In genomic region chr19:4389064-4389375, GRCh38 we compare ENCODE assay signal across 10 cellular contexts. TPM values are rescaled to one million over a fixed set of nuclear protein-coding genes. Genes with fewer than 3 reads are reported as not detected.
DNase-seq lines count a peak whose midpoint lies in the region; ATAC-seq and TF ChIP-seq lines count a peak whose summit lies in the region.
"Had no signal": no experiment of that assay in that cellular context is flagged by ENCODE, and none has a peak within 500 bp of the region (broad histone marks: within the 10 kb centered on the region; RNA-seq: fewer than 3 reads in every experiment).

No MANE protein-coding gene starts in this region.

- DNase-seq in GM23338 (ENCODE audit: low spot score) (no peak), dorsolateral prefrontal cortex (no peak), PC-3 (no peak)
- DNase-seq in naive thymus-derived CD4-positive, alpha-beta T cell = no peak
- no peak for DNase-seq in activated T-helper 2 cell treated with anti-CD3 and anti-CD28 coated beads, Interferon-gamma antibody, Interleukin-2, Interleukin-4, amounts not matched to agents 10 μg/mL and 5 μg/mL and 100 μg/mL, durations not matched to agents 14 hours and 24 hours and 36 hours (ENCODE audit: low spot score)
- DNase-seq: activated naive CD4-positive, alpha-beta T cell treated with anti-CD3 and anti-CD28 coated beads, Interleukin-2, amount 50 U/mL, for 16 hours; NCI-H2227 treated with DMSO at 0.1 percent for 48 hours; SJCRH30 had no signal

- peak overlapping the region; percentile 27; the same call in 1 of the 3 replicates for H3K4me3 Mint-ChIP-seq in GM23338
- H3K4me3 Mint-ChIP-seq in naive thymus-derived CD4-positive, alpha-beta T cell = peak overlapping the region in 1 of 10 donors; percentile 5
- H3K4me3 Mint-ChIP-seq in activated T-helper 2 cell treated with anti-CD3 and anti-CD28 coated beads, Interferon-gamma antibody, Interleukin-2, Interleukin-4, amounts not matched to agents 10 μg/mL and 5 μg/mL and 100 μg/mL, durations not matched to agents 14 hours and 24 hours and 36 hours (ENCODE audit: low read depth) = no peak overlapping the region

- 0 out of 4 replicates have a peak, but pooled peaks of 1 of the 2 experiments have one; percentile 2 for TF ChIP-seq CTCF in GM23338 (conservative IDR thresholded peaks at IDR 0.05; ENCODE audit: low read depth in 2 of 2)
- no peak for TF ChIP-seq CTCF in dorsolateral prefrontal cortex (IDR thresholded peaks at IDR 0.05 in 54 of 56, conservative IDR thresholded peaks at IDR 0.05 in 2 of 56; ENCODE audit: low read depth in 1 of 56, partially characterized antibody in 56 of 56)
- no peak for TF ChIP-seq CTCF in parathyroid adenoma (IDR thresholded peaks at IDR 0.05)
- no peak for TF ChIP-seq CTCF in PC-3 (conservative IDR thresholded peaks at IDR 0.05; ENCODE audit: low read depth, low read length)

- H3K27me3 ChIP-seq in GM23338 (ENCODE audit: insufficient read depth) (no peaks in the 10 kb centered on the region), dorsolateral prefrontal cortex (no peaks in the 10 kb centered on the region), parathyroid adenoma (ENCODE audit: control insufficient read depth, insufficient read depth, low read length) (no peaks in the 10 kb centered on the region), PC-3 (ENCODE audit: low read length) (no peaks in the 10 kb centered on the region)
- H3K27me3 ChIP-seq in naive thymus-derived CD4-positive, alpha-beta T cell (ENCODE audit: control insufficient read depth in 2 of 2, insufficient read depth in 2 of 2, low read length in 2 of 2) = no peaks in the 10 kb centered on the region
- H3K27me3 ChIP-seq: ovary, SJCRH30 had no signal

- H3K9me3 Mint-ChIP-seq in GM23338 = no peaks in the 10 kb centered on the region
- no peaks in the 10 kb centered on the region for H3K9me3 Mint-ChIP-seq in naive thymus-derived CD4-positive, alpha-beta T cell
- no peaks in the 10 kb centered on the region for H3K9me3 Mint-ChIP-seq in activated T-helper 2 cell treated with anti-CD3 and anti-CD28 coated beads, Interferon-gamma antibody, Interleukin-2, Interleukin-4, amounts not matched to agents 10 μg/mL and 5 μg/mL and 100 μg/mL, durations not matched to agents 14 hours and 24 hours and 36 hours

- BruUV-seq in PC-3 (replicated peaks; lab: Mats Ljungman, UMichigan) = no TSS peak

- H3F3A ChIP-seq in GM23338 (replicated peaks; ENCODE audit: low read depth) (peaks cover 10% of the 10 kb centered on the region; the same call in 1 of the 2 replicates), PC-3 (ENCODE audit: low read length, unreplicated experiment) (no peaks in the 10 kb centered on the region)

- POLR2A ChIA-PET in PC-3 (lab: Charles Lee; ENCODE audit: unreplicated experiment) = no interaction called here
- POLR2A ChIA-PET in naive thymus-derived CD4-positive, alpha-beta T cell (lab: Charles Lee) = interaction anchor here (0.8 kb wide), 1 partner anchor 9 kb away, joined by 4 read pairs; no protein-coding TSS in a partner anchor

- intact Hi-C loops in dorsolateral prefrontal cortex (cut with DNase I) (no loop called here), PC-3 (cut with micrococcal nuclease) (no loop called here)
- intact Hi-C loops in naive thymus-derived CD4-positive, alpha-beta T cell (cut with micrococcal nuclease) = no loop called here
- intact Hi-C loops in activated T-helper 2 cell treated with anti-CD3 and anti-CD28 coated beads, Interferon-gamma antibody, Interleukin-2, Interleukin-4, amounts not matched to agents 10 μg/mL and 5 μg/mL and 100 μg/mL, durations not matched to agents 14 hours and 24 hours and 36 hours (cut with micrococcal nuclease) = no loop called here

- ATAC-seq in GM23338 = no peak
- no peak for ATAC-seq in PC-3
- ATAC-seq in naive thymus-derived CD4-positive, alpha-beta T cell = no peak

- peaks cover 22% of the 10 kb centered on the region for H3K27me3 Mint-ChIP-seq in GM23338 (ENCODE audit: insufficient read depth, low read depth, poor library complexity)
- no peaks in the 10 kb centered on the region for H3K27me3 Mint-ChIP-seq in naive thymus-derived CD4-positive, alpha-beta T cell
- H3K27me3 Mint-ChIP-seq in activated T-helper 2 cell treated with anti-CD3 and anti-CD28 coated beads, Interferon-gamma antibody, Interleukin-2, Interleukin-4, amounts not matched to agents 10 μg/mL and 5 μg/mL and 100 μg/mL, durations not matched to agents 14 hours and 24 hours and 36 hours (ENCODE audit: low read depth) = no peaks in the 10 kb centered on the region

- no peak overlapping the region for H3K27ac ChIP-seq in GM23338 (ENCODE audit: low read depth)
- H3K27ac ChIP-seq in dorsolateral prefrontal cortex = peak overlapping the region in 47 of 59 donors; percentile 1 to 86 (median 60)
- H3K27ac ChIP-seq in parathyroid adenoma = peak overlapping the region; percentile 64
- no peak overlapping the region for H3K27ac ChIP-seq in PC-3 (ENCODE audit: low read length)
- H3K27ac ChIP-seq in naive thymus-derived CD4-positive, alpha-beta T cell (ENCODE audit: low read depth, low read length) = no peak overlapping the region
- H3K27ac ChIP-seq: SJCRH30 had no signal

- H3K36me3 Mint-ChIP-seq in GM23338 (ENCODE audit: low read depth) = peaks cover 14% of the 10 kb centered on the region; the same call in 2 of the 3 replicates
- peaks cover 0 to 10% (median 0%) of the 10 kb centered on the region in 5 donors for H3K36me3 Mint-ChIP-seq in naive thymus-derived CD4-positive, alpha-beta T cell
- peaks cover 11% of the 10 kb centered on the region for H3K36me3 Mint-ChIP-seq in activated T-helper 2 cell treated with anti-CD3 and anti-CD28 coated beads, Interferon-gamma antibody, Interleukin-2, Interleukin-4, amounts not matched to agents 10 μg/mL and 5 μg/mL and 100 μg/mL, durations not matched to agents 14 hours and 24 hours and 36 hours (ENCODE audit: low read depth)

- peaks cover 62% of the 10 kb centered on the region for H4K20me1 ChIP-seq in GM23338 (replicated peaks; ENCODE audit: insufficient read depth)
- peaks cover 6% of the 10 kb centered on the region; the same call in 1 of the 2 replicates for H4K20me1 ChIP-seq in PC-3 (ENCODE audit: low read length)

- H3K36me3 ChIP-seq in GM23338 (ENCODE audit: insufficient read depth) (no peaks in the 10 kb centered on the region), parathyroid adenoma (ENCODE audit: control insufficient read depth, insufficient read depth, low read length) (no peaks in the 10 kb centered on the region), PC-3 (ENCODE audit: low read depth, low read length) (no peaks in the 10 kb centered on the region)
- H3K36me3 ChIP-seq in naive thymus-derived CD4-positive, alpha-beta T cell (ENCODE audit: control insufficient read depth in 2 of 3, insufficient read depth in 3 of 3, low read length in 3 of 3) = peaks cover 0 to 66% (median 0%) of the 10 kb centered on the region in 3 experiments
- H3K36me3 ChIP-seq: ovary had no signal

- H3K4me2 ChIP-seq in GM23338 = no peak overlapping the region
- H3K4me2 ChIP-seq in parathyroid adenoma (ENCODE audit: low read length) = no peak overlapping the region
- H3K4me2 ChIP-seq in PC-3 (ENCODE audit: low read length) = no peak overlapping the region

- peaks cover 50% of the 10 kb centered on the region for H3K4me1 Mint-ChIP-seq in GM23338
- H3K4me1 Mint-ChIP-seq in naive thymus-derived CD4-positive, alpha-beta T cell = peaks cover 24 to 49% (median 37%) of the 10 kb centered on the region in 7 donors
- peaks cover 16% of the 10 kb centered on the region for H3K4me1 Mint-ChIP-seq in activated T-helper 2 cell treated with anti-CD3 and anti-CD28 coated beads, Interferon-gamma antibody, Interleukin-2, Interleukin-4, amounts not matched to agents 10 μg/mL and 5 μg/mL and 100 μg/mL, durations not matched to agents 14 hours and 24 hours and 36 hours (ENCODE audit: low read depth)

- no peak overlapping the region for H3K4me3 ChIP-seq in GM23338
- peak overlapping the region in 2 of 59 donors; percentile 6 to 29 for H3K4me3 ChIP-seq in dorsolateral prefrontal cortex
- no peak overlapping the region for H3K4me3 ChIP-seq in parathyroid adenoma (ENCODE audit: low read depth, low read length)
- no peak overlapping the region for H3K4me3 ChIP-seq in PC-3 (ENCODE audit: low read length)
- H3K4me3 ChIP-seq in naive thymus-derived CD4-positive, alpha-beta T cell (ENCODE audit: low read length) = no peak overlapping the region
- H3K4me3 ChIP-seq: ovary, SJCRH30 had no signal

- H3K9me3 ChIP-seq in parathyroid adenoma (ENCODE audit: control insufficient read depth, low read length) (no peaks in the 10 kb centered on the region), PC-3 (ENCODE audit: low read length) (no peaks in the 10 kb centered on the region)
- H3K9me3 ChIP-seq in naive thymus-derived CD4-positive, alpha-beta T cell (ENCODE audit: control insufficient read depth in 2 of 3, low read length in 3 of 3) = no peaks in the 10 kb centered on the region
- H3K9me3 ChIP-seq: ovary, SJCRH30 had no signal

- H3K27ac Mint-ChIP-seq in GM23338 = peak overlapping the region; percentile 76
- H3K27ac Mint-ChIP-seq in naive thymus-derived CD4-positive, alpha-beta T cell = peak overlapping the region in 3 of 9 donors; percentile 37 to 53 (median 43)
- no peak overlapping the region for H3K27ac Mint-ChIP-seq in activated T-helper 2 cell treated with anti-CD3 and anti-CD28 coated beads, Interferon-gamma antibody, Interleukin-2, Interleukin-4, amounts not matched to agents 10 μg/mL and 5 μg/mL and 100 μg/mL, durations not matched to agents 14 hours and 24 hours and 36 hours

- CTCF ChIA-PET in PC-3 (lab: Charles Lee) = interaction anchor here (0.6 kb wide), 1 partner anchor 249 kb away, joined by 5 read pairs; no protein-coding TSS in a partner anchor
- CTCF ChIA-PET in naive thymus-derived CD4-positive, alpha-beta T cell (lab: Charles Lee) = no interaction called here

- H3K9ac ChIP-seq in parathyroid adenoma (no peak overlapping the region), PC-3 (ENCODE audit: low read length) (no peak overlapping the region)

- H3K79me2 ChIP-seq in GM23338 (replicated peaks; ENCODE audit: insufficient read depth) (peaks cover 97% of the 10 kb centered on the region), parathyroid adenoma (peaks cover 70% of the 10 kb centered on the region), PC-3 (ENCODE audit: low read length) (peaks cover 95% of the 10 kb centered on the region)

- H2AFZ ChIP-seq in GM23338 (no peak overlapping the region), parathyroid adenoma (no peak overlapping the region), PC-3 (ENCODE audit: low read length) (no peak overlapping the region)

- H3K4me1 ChIP-seq in GM23338 (ENCODE audit: insufficient read depth) (peaks cover 22% of the 10 kb centered on the region), parathyroid adenoma (peaks cover 35% of the 10 kb centered on the region), PC-3 (ENCODE audit: insufficient read depth, low read length) (peaks cover 16% of the 10 kb centered on the region)
- H3K4me1 ChIP-seq in naive thymus-derived CD4-positive, alpha-beta T cell (ENCODE audit: control insufficient read depth in 2 of 2, insufficient read depth in 2 of 2, low read length in 2 of 2) = peaks cover 11 to 25% of the 10 kb centered on the region in 2 donors

- H3K9me2 ChIP-seq in GM23338 (ENCODE audit: insufficient read depth) (no peaks in the 10 kb centered on the region), PC-3 (replicated peaks; ENCODE audit: low read length) (no peaks in the 10 kb centered on the region)

RNA-seq across cellular contexts. Expression of gene SH3GL1, which starts 11.3 kb away (rescaled TPM):
- total RNA-seq in GM23338 (2014; rRNA removed; shearing (Covaris generic)) = 85.8 and 89.5 TPM in 2 replicates
- polyA plus RNA-seq in GM23338 (2016; fragmentation: Nextera tagmentation; extraction: Ambion mirVana) = 73.1 and 75.6 TPM in 2 replicates
- total RNA-seq in dorsolateral prefrontal cortex (10 to 100 TPM; 34.0 to 85.4 (median 48.4) TPM), PC-3 (2014; rRNA removed) (59.8 and 71.1 TPM in 2 replicates)
- 10 to 100 TPM; 37.1 to 77.0 (median 38.6) TPM for total RNA-seq in naive thymus-derived CD4-positive, alpha-beta T cell
- polyA plus RNA-seq in naive thymus-derived CD4-positive, alpha-beta T cell = 10 to 100 TPM; 11.9 to 22.8 TPM
- total RNA-seq in activated T-helper 2 cell treated with anti-CD3 and anti-CD28 coated beads, Interferon-gamma antibody, Interleukin-2, Interleukin-4, amounts not matched to agents 10 μg/mL and 5 μg/mL and 100 μg/mL, durations not matched to agents 14 hours and 24 hours and 36 hours = 49.2 and 56.3 TPM in 2 replicates

RNA-seq across cellular contexts. Expression of gene CHAF1A, which starts 13.4 kb away (rescaled TPM):
- 84.1 and 113 TPM in 2 replicates for total RNA-seq in GM23338 (2014; rRNA removed; shearing (Covaris generic))
- 109 and 125 TPM in 2 replicates for polyA plus RNA-seq in GM23338 (2016; fragmentation: Nextera tagmentation; extraction: Ambion mirVana)
- total RNA-seq in dorsolateral prefrontal cortex (10 to 100 TPM in 102 of 120 experiments, 1 to 10 TPM in 18; 6.7 to 22.2 (median 13.1) TPM), PC-3 (2014; rRNA removed) (48.9 and 59.8 TPM in 2 replicates)
- 10 to 100 TPM; 10.1 to 71.2 (median 14.1) TPM for total RNA-seq in naive thymus-derived CD4-positive, alpha-beta T cell
- 1 to 10 TPM; 3.2 to 5.5 TPM for polyA plus RNA-seq in naive thymus-derived CD4-positive, alpha-beta T cell
- 81.9 and 87.8 TPM in 2 replicates for total RNA-seq in activated T-helper 2 cell treated with anti-CD3 and anti-CD28 coated beads, Interferon-gamma antibody, Interleukin-2, Interleukin-4, amounts not matched to agents 10 μg/mL and 5 μg/mL and 100 μg/mL, durations not matched to agents 14 hours and 24 hours and 36 hours

RNA-seq across cellular contexts. Expression of gene MPND, which starts 45.7 kb away (rescaled TPM):
- 9.1 and 15.6 TPM in 2 replicates for total RNA-seq in GM23338 (2014; rRNA removed; shearing (Covaris generic))
- polyA plus RNA-seq in GM23338 (2016; fragmentation: Nextera tagmentation; extraction: Ambion mirVana) = 11.8 and 22.5 TPM in 2 replicates
- total RNA-seq in dorsolateral prefrontal cortex = 10 to 100 TPM; 18.9 to 61.6 (median 32.9) TPM
- 5.6 and 10.9 TPM in 2 replicates for total RNA-seq in PC-3 (2014; rRNA removed)
- total RNA-seq in naive thymus-derived CD4-positive, alpha-beta T cell = 10 to 100 TPM in 4 of 5 experiments, 1 to 10 TPM in 1; 9.5 to 24.4 (median 20.0) TPM
- 1 to 10 TPM; 4.0 to 6.7 TPM for polyA plus RNA-seq in naive thymus-derived CD4-positive, alpha-beta T cell
- total RNA-seq in activated T-helper 2 cell treated with anti-CD3 and anti-CD28 coated beads, Interferon-gamma antibody, Interleukin-2, Interleukin-4, amounts not matched to agents 10 μg/mL and 5 μg/mL and 100 μg/mL, durations not matched to agents 14 hours and 24 hours and 36 hours = 19.3 and 20.2 TPM in 2 replicates

RNA-seq across cellular contexts. Expression of gene STAP2, which starts 50.4 kb away (rescaled TPM):
- 9.2 and 15.1 TPM in 2 replicates for total RNA-seq in GM23338 (2014; rRNA removed; shearing (Covaris generic))
- 20.7 and 21.7 TPM in 2 replicates for polyA plus RNA-seq in GM23338 (2016; fragmentation: Nextera tagmentation; extraction: Ambion mirVana)
- 10 to 100 TPM in 2 of 120 experiments, 1 to 10 TPM in 115, under 1 TPM in 3; 0.51 to 10.8 (median 3.9) TPM for total RNA-seq in dorsolateral prefrontal cortex
- total RNA-seq in PC-3 (2014; rRNA removed) = 71.1 and 72.6 TPM in 2 replicates
- 10 to 100 TPM in 1 of 5 experiments, 1 to 10 TPM in 4; 2.6 to 11.8 (median 4.5) TPM for total RNA-seq in naive thymus-derived CD4-positive, alpha-beta T cell
- 1 to 10 TPM; 2.4 to 4.9 TPM for polyA plus RNA-seq in naive thymus-derived CD4-positive, alpha-beta T cell
- total RNA-seq in activated T-helper 2 cell treated with anti-CD3 and anti-CD28 coated beads, Interferon-gamma antibody, Interleukin-2, Interleukin-4, amounts not matched to agents 10 μg/mL and 5 μg/mL and 100 μg/mL, durations not matched to agents 14 hours and 24 hours and 36 hours = 15.4 and 17.1 TPM in 2 replicates

Comparison
In these comparisons a context has a peak if more than half of its experiments do, and no peak if none do; other contexts are left out.
1. H3K27ac ChIP-seq: peak in dorsolateral prefrontal cortex (47 of 59) and parathyroid adenoma (single experiment); none in GM23338 (single experiment), PC-3 (single experiment) and naive thymus-derived CD4-positive, alpha-beta T cell (single experiment).